In the genomic region with DNA sequence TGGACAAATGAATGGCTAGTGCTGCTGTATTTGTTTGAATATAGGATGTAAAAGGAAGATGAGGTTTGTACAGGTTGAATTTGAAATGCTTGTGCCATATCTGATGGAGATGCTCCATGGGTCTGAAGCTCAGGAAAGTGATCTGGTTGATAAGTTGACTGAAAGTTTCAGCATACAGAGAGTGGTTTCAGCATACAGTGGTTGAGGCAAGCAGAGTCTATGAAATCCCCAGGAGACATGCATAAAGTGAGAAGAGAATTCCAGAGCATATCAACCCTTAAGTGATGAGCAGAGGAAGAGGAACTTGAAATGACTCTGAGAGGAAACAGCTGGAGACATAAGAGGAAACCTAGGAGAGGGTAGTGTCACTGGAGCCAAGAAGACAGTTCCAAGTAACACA, we compare ENCODE assay signal across 35 cellular contexts. TPM values are rescaled to one million over a fixed set of nuclear protein-coding genes. Genes with fewer than 3 reads are reported as not detected.
"Had no signal": no experiment of that assay in that cellular context is flagged by ENCODE, and none has a peak within 500 bp of the region (broad histone marks: within the 10 kb centered on the region; RNA-seq: fewer than 3 reads in every experiment).

No MANE protein-coding gene starts in this region.

- H3K27ac Mint-ChIP-seq: activated B cell treated with CpG ODN at 0.5 μM for 24 hours; activated CD8-positive, alpha-beta T cell treated with anti-CD3 and anti-CD28 coated beads for 36 hours; activated naive CD4-positive, alpha-beta T cell treated with anti-CD3 and anti-CD28 coated beads for 36 hours; activated naive CD4-positive, alpha-beta T cell treated with anti-CD3 and anti-CD28 coated beads, Interleukin-2, amount 50 U/mL, for 24 hours; activated naive CD8-positive, alpha-beta T cell treated with anti-CD3 and anti-CD28 coated beads for 36 hours; activated naive CD8-positive, alpha-beta T cell treated with anti-CD3 and anti-CD28 coated beads, Interleukin-2, amount 50 U/mL, for 24 hours; activated T-helper 17 cell treated with anti-CD3 and anti-CD28 coated beads, Interleukin-2, amount 50 U/mL, for 72 hours; effector memory CD8-positive, alpha-beta T cell; T-helper 1 cell treated with Interleukin-12 subunit alpha and Interleukin-12 subunit beta and Interleukin-4 antibody, amounts not matched to agents 30 μg/mL and 1 μg/mL, for 36 hours had no signal

- H3K27me3 ChIP-seq: body of pancreas had no signal

- ATAC-seq: activated CD4-positive, CD25-positive, alpha-beta regulatory T cell treated with anti-CD3 and anti-CD28 coated beads, Interleukin-2, amount 50 U/mL, for 24 hours; activated CD8-positive, alpha-beta T cell treated with anti-CD3 and anti-CD28 coated beads for 36 hours; activated naive CD8-positive, alpha-beta T cell treated with anti-CD3 and anti-CD28 coated beads, Interleukin-2, amount 50 U/mL, for 24 hours; activated T-cell treated with anti-CD3 and anti-CD28 coated beads, Interleukin-2, amount 50 U/mL, for 4 hours; activated T-helper 17 cell treated with anti-CD3 and anti-CD28 coated beads, Interleukin-2, amount 50 U/mL, for 72 hours; body of pancreas; effector memory CD8-positive, alpha-beta T cell; foreskin keratinocyte; gastrocnemius medialis; heart left ventricle had no signal

- H3K9me3 Mint-ChIP-seq: activated B cell treated with CpG ODN at 0.5 μM for 24 hours; activated CD8-positive, alpha-beta T cell treated with anti-CD3 and anti-CD28 coated beads for 36 hours; activated naive CD4-positive, alpha-beta T cell treated with anti-CD3 and anti-CD28 coated beads for 36 hours; activated naive CD4-positive, alpha-beta T cell treated with anti-CD3 and anti-CD28 coated beads, Interleukin-2, amount 50 U/mL, for 24 hours; activated naive CD8-positive, alpha-beta T cell treated with anti-CD3 and anti-CD28 coated beads for 36 hours; activated naive CD8-positive, alpha-beta T cell treated with anti-CD3 and anti-CD28 coated beads, Interleukin-2, amount 50 U/mL, for 24 hours; activated T-cell treated with anti-CD3 and anti-CD28 coated beads, Interleukin-2, amount 50 U/mL, for 4 hours; activated T-helper 17 cell treated with anti-CD3 and anti-CD28 coated beads, Interleukin-2, amount 50 U/mL, for 72 hours; effector memory CD8-positive, alpha-beta T cell; T-helper 1 cell treated with Interleukin-12 subunit alpha and Interleukin-12 subunit beta and Interleukin-4 antibody, amounts not matched to agents 30 μg/mL and 1 μg/mL, for 36 hours had no signal

- H3K4me3 ChIP-seq: adrenal gland, body of pancreas, esophagus muscularis mucosa, gastrocnemius medialis, heart left ventricle had no signal

- DNase-seq: activated B cell treated with CpG ODN at 0.5 μM for 24 hours; activated CD4-positive, alpha-beta T cell treated with anti-CD3 and anti-CD28 coated beads for 48 hours; activated CD4-positive, alpha-beta T cell treated with anti-CD3 and anti-CD28 coated beads, Interleukin-2, amount 50 U/mL, for 1 hour; activated CD4-positive, alpha-beta T cell treated with anti-CD3 and anti-CD28 coated beads, Interleukin-2, amount 50 U/mL, for 48 hours; activated CD8-positive, alpha-beta memory T cell treated with anti-CD3 and anti-CD28 coated beads for 24 hours; activated CD8-positive, alpha-beta T cell treated with anti-CD3 and anti-CD28 coated beads for 36 hours; activated effector memory CD4-positive, alpha-beta T cell treated with Interleukin-2 at 50 U/mL for 16 hours; activated gamma-delta T cell treated with Interleukin-2 at 50 U/mL for 16 hours; activated naive CD4-positive, alpha-beta T cell treated with anti-CD3 and anti-CD28 coated beads for 36 hours; activated naive CD8-positive, alpha-beta T cell treated with anti-CD3 and anti-CD28 coated beads for 36 hours; activated naive CD8-positive, alpha-beta T cell treated with anti-CD3 and anti-CD28 coated beads, Interleukin-2, amount 50 U/mL, for 24 hours; activated T-cell treated with anti-CD3 and anti-CD28 coated beads, Interleukin-2, amount 50 U/mL, for 4 hours; adrenal gland; amygdala; aorta; body of pancreas; caudate nucleus; cortex of kidney; dermis blood vessel endothelial cell; effector CD4-positive, alpha-beta T cell; effector memory CD8-positive, alpha-beta T cell; erythroblast; foreskin keratinocyte; gastrocnemius medialis; glutamatergic neuron; heart left ventricle; T1000; WERI-Rb-1 had no signal

- H3K9me3 ChIP-seq: adrenal gland, body of pancreas, esophagus muscularis mucosa, gastrocnemius medialis, heart left ventricle had no signal

- H3K36me3 ChIP-seq: adrenal gland, esophagus muscularis mucosa, gastrocnemius medialis, heart left ventricle, WERI-Rb-1 had no signal

- H3K4me1 Mint-ChIP-seq: activated B cell treated with CpG ODN at 0.5 μM for 24 hours; activated naive CD4-positive, alpha-beta T cell treated with anti-CD3 and anti-CD28 coated beads, Interleukin-2, amount 50 U/mL, for 24 hours; activated naive CD8-positive, alpha-beta T cell treated with anti-CD3 and anti-CD28 coated beads for 36 hours; activated naive CD8-positive, alpha-beta T cell treated with anti-CD3 and anti-CD28 coated beads, Interleukin-2, amount 50 U/mL, for 24 hours had no signal

- H3K4me3 Mint-ChIP-seq: activated B cell treated with CpG ODN at 0.5 μM for 24 hours; activated CD8-positive, alpha-beta T cell treated with anti-CD3 and anti-CD28 coated beads for 36 hours; activated naive CD4-positive, alpha-beta T cell treated with anti-CD3 and anti-CD28 coated beads for 36 hours; activated naive CD4-positive, alpha-beta T cell treated with anti-CD3 and anti-CD28 coated beads, Interleukin-2, amount 50 U/mL, for 24 hours; activated naive CD8-positive, alpha-beta T cell treated with anti-CD3 and anti-CD28 coated beads for 36 hours; activated naive CD8-positive, alpha-beta T cell treated with anti-CD3 and anti-CD28 coated beads, Interleukin-2, amount 50 U/mL, for 24 hours; activated T-cell treated with anti-CD3 and anti-CD28 coated beads, Interleukin-2, amount 50 U/mL, for 4 hours; activated T-helper 17 cell treated with anti-CD3 and anti-CD28 coated beads, Interleukin-2, amount 50 U/mL, for 72 hours; effector memory CD8-positive, alpha-beta T cell; T-helper 1 cell treated with Interleukin-12 subunit alpha and Interleukin-12 subunit beta and Interleukin-4 antibody, amounts not matched to agents 30 μg/mL and 1 μg/mL, for 36 hours had no signal

- H3K36me3 Mint-ChIP-seq: activated naive CD4-positive, alpha-beta T cell treated with anti-CD3 and anti-CD28 coated beads, Interleukin-2, amount 50 U/mL, for 24 hours; activated naive CD8-positive, alpha-beta T cell treated with anti-CD3 and anti-CD28 coated beads for 36 hours had no signal

- H3K4me1 ChIP-seq: adrenal gland, body of pancreas, esophagus muscularis mucosa, foreskin keratinocyte, gastrocnemius medialis, heart left ventricle had no signal

- H3K27ac ChIP-seq: adrenal gland, body of pancreas, esophagus muscularis mucosa, foreskin keratinocyte, gastrocnemius medialis, heart left ventricle, WERI-Rb-1 had no signal

RNA-seq across cellular contexts. Expression of a gene that starts 21.7 kb away (rescaled TPM):
- total RNA-seq: activated B cell treated with CpG ODN at 0.5 μM for 24 hours; activated CD8-positive, alpha-beta T cell treated with anti-CD3 and anti-CD28 coated beads for 36 hours; activated naive CD4-positive, alpha-beta T cell treated with anti-CD3 and anti-CD28 coated beads for 36 hours; activated naive CD8-positive, alpha-beta T cell treated with anti-CD3 and anti-CD28 coated beads for 36 hours; activated T-cell treated with anti-CD3 and anti-CD28 coated beads, Interleukin-2, amount 50 U/mL, for 4 hours; activated T-helper 17 cell treated with anti-CD3 and anti-CD28 coated beads, Interleukin-2, amount 50 U/mL, for 72 hours; adrenal gland; aorta; body of pancreas; chondrocyte; dermis blood vessel endothelial cell; esophagus muscularis mucosa; foreskin keratinocyte; gastrocnemius medialis; heart left ventricle; T-helper 2 cell treated with Interferon-gamma antibody and Interleukin-4, amounts not matched to agents 100 ng/mL and 5 ng/mL, for 36 hours had no signal
- polyA plus RNA-seq: adrenal gland, aorta, foreskin keratinocyte, heart left ventricle had no signal

RNA-seq across cellular contexts. Expression of a gene that starts 48.1 kb away (rescaled TPM):
- total RNA-seq: activated B cell treated with CpG ODN at 0.5 μM for 24 hours; activated CD8-positive, alpha-beta T cell treated with anti-CD3 and anti-CD28 coated beads for 36 hours; activated naive CD4-positive, alpha-beta T cell treated with anti-CD3 and anti-CD28 coated beads for 36 hours; chondrocyte had no signal
